In genomic region chr3:4584537-4585249, GRCh38 we compare ENCODE assay signal across 8 cellular contexts.
A peak's percentile ranks its signal among the peaks of the same experiment; 100 is the strongest.
DNase-seq lines count a peak whose midpoint lies in the region; ATAC-seq and TF ChIP-seq lines count a peak whose summit lies in the region.

No MANE protein-coding gene starts in this region.

- DNase-seq in activated CD8-positive, alpha-beta T cell treated with anti-CD3 and anti-CD28 coated beads for 36 hours = peak; percentile 58
- no peak for DNase-seq in left ventricle myocardium superior
- DNase-seq in stimulated activated CD8-positive, alpha-beta memory T cell treated with anti-CD3 and anti-CD28 coated beads, Interleukin-4, amount 100 ng/mL, for 48 hours = peak; percentile 39
- DNase-seq in dedifferentiated amniotic fluid mesenchymal stem cell (ENCODE audit: extremely low spot score) = no peak
- no peak for DNase-seq in OCI-LY7 (ENCODE audit: low spot score)
- no peak for DNase-seq in foreskin fibroblast

- H3K27ac Mint-ChIP-seq in activated CD8-positive, alpha-beta T cell treated with anti-CD3 and anti-CD28 coated beads for 36 hours = peak overlapping the region; percentile 89

- H3K4me2 ChIP-seq in OCI-LY7 (ENCODE audit: low read length) = no peak overlapping the region

- peak overlapping the region; percentile 70 for H3K4me3 Mint-ChIP-seq in activated CD8-positive, alpha-beta T cell treated with anti-CD3 and anti-CD28 coated beads for 36 hours

- H3K36me3 ChIP-seq in OCI-LY7 (ENCODE audit: insufficient read depth, low read length) = no peaks in the 10 kb centered on the region

- CTCF ChIA-PET in activated CD8-positive, alpha-beta T cell treated with anti-CD3 and anti-CD28 coated beads for 36 hours (lab: Charles Lee) = interaction anchor here (0.7 to 2.4 kb wide), 7 partner anchors 9 to 234 kb away, joined by 3 to 17 read pairs (median 5); no protein-coding TSS in a partner anchor
- CTCF ChIA-PET in OCI-LY7 (lab: Charles Lee; ENCODE audit: unreplicated experiment) = no interaction called here

- peaks cover 18% of the 10 kb centered on the region for H4K20me1 ChIP-seq in OCI-LY7 (ENCODE audit: insufficient read depth, low read length)

- peaks cover 78% of the 10 kb centered on the region for H3K4me1 Mint-ChIP-seq in activated CD8-positive, alpha-beta T cell treated with anti-CD3 and anti-CD28 coated beads for 36 hours (ENCODE audit: low read depth)

- TF ChIP-seq CTCF in activated CD8-positive, alpha-beta T cell treated with anti-CD3 and anti-CD28 coated beads for 36 hours (IDR thresholded peaks at IDR 0.05) = no peak
- TF ChIP-seq CTCF in OCI-LY7 (conservative IDR thresholded peaks at IDR 0.05; ENCODE audit: low read length) (no peak), foreskin fibroblast (IDR thresholded peaks at IDR 0.05; ENCODE audit: low read depth, low read length) (no peak)

- intact Hi-C loops in activated CD8-positive, alpha-beta T cell treated with anti-CD3 and anti-CD28 coated beads for 36 hours (cut with micrococcal nuclease) = loop anchor here (5.0 kb wide), 1 partner anchor 92 kb away; the partner anchor contains the start of gene ITPR1
- intact Hi-C loops in left ventricle myocardium superior (cut with micrococcal nuclease) (no loop called here), OCI-LY7 (cut with micrococcal nuclease; ENCODE audit: unreplicated experiment) (no loop called here)

- no peaks in the 10 kb centered on the region for H3K9me2 ChIP-seq in OCI-LY7 (ENCODE audit: insufficient read depth, low read length)

- POLR2A ChIA-PET in activated CD8-positive, alpha-beta T cell treated with anti-CD3 and anti-CD28 coated beads for 36 hours (lab: Charles Lee) = interaction anchor here (0.7 to 0.9 kb wide), 2 partner anchors 26 to 155 kb away, joined by 3 read pairs; no protein-coding TSS in a partner anchor
- POLR2A ChIA-PET in OCI-LY7 (lab: Charles Lee) = interaction anchor here (0.5 to 0.7 kb wide), 2 partner anchors 134 to 1974 kb away, joined by 3 to 8 read pairs; no protein-coding TSS in a partner anchor

- H3K4me1 ChIP-seq in OCI-LY7 (ENCODE audit: insufficient read depth, low read length, poor library complexity, severe bottlenecking) = no peaks in the 10 kb centered on the region

- no peak overlapping the region for H3K27ac ChIP-seq in OCI-LY7 (ENCODE audit: low read depth, low read length, poor library complexity, severe bottlenecking)

- H3K9me3 Mint-ChIP-seq in activated CD8-positive, alpha-beta T cell treated with anti-CD3 and anti-CD28 coated beads for 36 hours = no peaks in the 10 kb centered on the region

- no peak overlapping the region for H2AFZ ChIP-seq in OCI-LY7 (ENCODE audit: low read length)

- H3K79me2 ChIP-seq in OCI-LY7 (ENCODE audit: insufficient read depth, low read depth, low read length) = no peaks in the 10 kb centered on the region

- BruUV-seq in OCI-LY7 (replicated peaks; lab: Mats Ljungman, UMichigan) = no TSS peak

- H3K9me3 ChIP-seq in OCI-LY7 (ENCODE audit: low read length) = no peaks in the 10 kb centered on the region

- no peaks in the 10 kb centered on the region for H3K36me3 Mint-ChIP-seq in activated CD8-positive, alpha-beta T cell treated with anti-CD3 and anti-CD28 coated beads for 36 hours (ENCODE audit: low read depth)

- H3K4me3 ChIP-seq in OCI-LY7 (ENCODE audit: low read depth, low read length, poor library complexity, severe bottlenecking) = no peak overlapping the region
- H3K4me3 ChIP-seq in foreskin fibroblast (ENCODE audit: low read depth in 1 of 2, low read length in 2 of 2) = peak overlapping the region in 1 of 2 donors; percentile 33

- no peaks in the 10 kb centered on the region for H3K27me3 Mint-ChIP-seq in activated CD8-positive, alpha-beta T cell treated with anti-CD3 and anti-CD28 coated beads for 36 hours

- ATAC-seq in GM18498 (IDR thresholded peaks at IDR 0.05; ENCODE audit: unreplicated experiment) = peak; percentile 49
- ATAC-seq in HG02885 (IDR thresholded peaks at IDR 0.05; ENCODE audit: poor library complexity, unreplicated experiment) = peak; percentile 49
- peak; percentile 81 for ATAC-seq in activated CD8-positive, alpha-beta T cell treated with anti-CD3 and anti-CD28 coated beads for 36 hours
- peak; percentile 11 for ATAC-seq in left ventricle myocardium superior

Comparison
In these comparisons a context has a peak if more than half of its experiments do, and no peak if none do; other contexts are left out.
1. ATAC-seq: peak in every context shown above with its lines; median percentile 81 in activated CD8-positive, alpha-beta T cell treated with anti-CD3 and anti-CD28 coated beads for 36 hours; 49 in GM18498; 49 in HG02885; 11 in left ventricle myocardium superior.
2. DNase-seq: peak in activated CD8-positive, alpha-beta T cell treated with anti-CD3 and anti-CD28 coated beads for 36 hours (single experiment) and stimulated activated CD8-positive, alpha-beta memory T cell treated with anti-CD3 and anti-CD28 coated beads, Interleukin-4, amount 100 ng/mL, for 48 hours (single experiment); none in left ventricle myocardium superior (single experiment), dedifferentiated amniotic fluid mesenchymal stem cell (single experiment), OCI-LY7 (single experiment) and foreskin fibroblast (0 of 2).